In genomic region chr3:172277151-172277652, GRCh38 we compare ENCODE assay signal across 15 cellular contexts.
DNase-seq lines count a peak whose midpoint lies in the region; ATAC-seq and TF ChIP-seq lines count a peak whose summit lies in the region.
"Had no signal": no experiment of that assay in that cellular context is flagged by ENCODE, and none has a peak within 500 bp of the region (broad histone marks: within the 10 kb centered on the region; RNA-seq: fewer than 3 reads in every experiment).

No MANE protein-coding gene starts in this region.

- 0 out of 2 replicates have a peak, but pooled peaks cover 2% of the 10 kb centered on the region for H3K79me2 ChIP-seq in H9 (ENCODE audit: insufficient read depth, low read length)

- H3K36me3 Mint-ChIP-seq in H9 (ENCODE audit: insufficient read depth in 1 of 3, low read depth in 3 of 3) (peaks cover 0 to 22% (median 7%) of the 10 kb centered on the region in 3 experiments; a peak in 5 of 7 replicates), osteocyte (ENCODE audit: unreplicated experiment) (peaks cover 33% of the 10 kb centered on the region)
- peaks cover 62% of the 10 kb centered on the region for H3K36me3 Mint-ChIP-seq in dendritic cell treated with granulocyte-macrophage colony-stimulating factor and Interleukin-4, amounts not matched to agents 40 ng/mL and 50 ng/mL, for 4 days (ENCODE audit: low read depth)
- H3K36me3 Mint-ChIP-seq in activated CD8-positive, alpha-beta T cell treated with anti-CD3 and anti-CD28 coated beads, Interleukin-2, amount 10 ng/mL, durations not matched to agents 7 days and 5 days (ENCODE audit: low read depth): no peaks in the 10 kb centered on the region

- no peak overlapping the region for H4K8ac ChIP-seq in H9 (replicated peaks; ENCODE audit: insufficient read length, low read depth, low read length)

- no peak overlapping the region for H4K91ac ChIP-seq in H9 (ENCODE audit: insufficient read length, low read depth, low read length)

- POLR2A ChIA-PET in activated CD8-positive, alpha-beta T cell treated with anti-CD3 and anti-CD28 coated beads, Interleukin-2, amount 10 ng/mL, durations not matched to agents 7 days and 5 days (lab: Charles Lee): no interaction called here

- H3K14ac ChIP-seq in H9 (ENCODE audit: insufficient read depth, low read length): no peak overlapping the region

- no peak overlapping the region for H3T11ph ChIP-seq in H9 (ENCODE audit: low read length)

- in situ Hi-C loops in gastrocnemius medialis (cut with MboI; ENCODE audit: low sequenced_read_pairs in 4 of 4): no loop called here

- no peak overlapping the region for H2AFZ ChIP-seq in H9 (ENCODE audit: low read length)

- no peak overlapping the region for H2BK5ac ChIP-seq in H9 (ENCODE audit: insufficient read length, low read length)

- H3K27ac ChIP-seq in H9 (ENCODE audit: insufficient read length, low read depth, low read length): no peak overlapping the region
- H3K27ac ChIP-seq in gastrocnemius medialis: peak overlapping the region in 3 of 4 donors; percentile 57 to 77 (median 70)
- H3K27ac ChIP-seq: A549, C4-2B had no signal

- no peak for DNase-seq in H9
- peak; percentile 29 for DNase-seq in NCI-H2029 treated with DMSO at 0.1 percent for 48 hours (lab: John Stamatoyannopoulos, UW)
- no peak for DNase-seq in gastrocnemius medialis
- no peak for DNase-seq in osteocyte (ENCODE audit: extremely low spot score, unreplicated experiment)
- DNase-seq in SHP77 treated with DMSO at 0.1 percent for 48 hours (lab: John Stamatoyannopoulos, UW): no peak
- no peak for DNase-seq in activated CD8-positive, alpha-beta T cell treated with anti-CD3 and anti-CD28 coated beads, Interleukin-2, amount 10 ng/mL, durations not matched to agents 7 days and 5 days
- DNase-seq: BE2C; CD4-positive, alpha-beta memory T cell; COR-L47; DND-41; GDM1; GOT3 had no signal

- WGBS in H9 (ENCODE audit: extremely low coverage, insufficient read length, low lambda C conversion rate): no CpG with 5 or more reads among the region's 5 CpGs

- H3K4me3 ChIP-seq in gastrocnemius medialis: no peak overlapping the region
- H3K4me3 ChIP-seq: A549 had no signal

- H3K4me3 Mint-ChIP-seq in H9 (no peak overlapping the region), osteocyte (ENCODE audit: unreplicated experiment) (no peak overlapping the region)
- no peak overlapping the region for H3K4me3 Mint-ChIP-seq in dendritic cell treated with granulocyte-macrophage colony-stimulating factor and Interleukin-4, amounts not matched to agents 40 ng/mL and 50 ng/mL, for 4 days
- no peak overlapping the region for H3K4me3 Mint-ChIP-seq in activated CD8-positive, alpha-beta T cell treated with anti-CD3 and anti-CD28 coated beads, Interleukin-2, amount 10 ng/mL, durations not matched to agents 7 days and 5 days
- H3K4me3 Mint-ChIP-seq: CD4-positive, alpha-beta memory T cell had no signal

- no peak overlapping the region for H2BK20ac ChIP-seq in H9 (ENCODE audit: low read depth, low read length, poor library complexity, severe bottlenecking)

- no peak overlapping the region for H2BK15ac ChIP-seq in H9 (ENCODE audit: low read depth, low read length)

- no peak for TF ChIP-seq POLR2A in gastrocnemius medialis (IDR thresholded peaks at IDR 0.05)

- TF ChIP-seq CTCF in H9 (conservative IDR thresholded peaks at IDR 0.05) (no peak), gastrocnemius medialis (IDR thresholded peaks at IDR 0.05 in 4 of 5, conservative IDR thresholded peaks at IDR 0.05 in 1 of 5) (no peak), osteocyte (IDR thresholded peaks at IDR 0.05) (no peak)

- peaks cover 0 to 2% of the 10 kb centered on the region in 2 experiments; a peak in 2 of 4 replicates for H3K4me1 Mint-ChIP-seq in H9
- peaks cover 12% of the 10 kb centered on the region for H3K4me1 Mint-ChIP-seq in dendritic cell treated with granulocyte-macrophage colony-stimulating factor and Interleukin-4, amounts not matched to agents 40 ng/mL and 50 ng/mL, for 4 days (ENCODE audit: low read depth)
- peaks cover 55% of the 10 kb centered on the region for H3K4me1 Mint-ChIP-seq in osteocyte (ENCODE audit: unreplicated experiment)
- no peaks in the 10 kb centered on the region for H3K4me1 Mint-ChIP-seq in activated CD8-positive, alpha-beta T cell treated with anti-CD3 and anti-CD28 coated beads, Interleukin-2, amount 10 ng/mL, durations not matched to agents 7 days and 5 days (ENCODE audit: low read depth)

- H3K23me2 ChIP-seq in H9 (ENCODE audit: insufficient read length, low read depth, low read length, poor library complexity, severe bottlenecking): no peaks in the 10 kb centered on the region

- intact Hi-C loops in dendritic cell treated with granulocyte-macrophage colony-stimulating factor and Interleukin-4, amounts not matched to agents 40 ng/mL and 50 ng/mL, for 4 days (cut with micrococcal nuclease): no loop called here
- intact Hi-C loops in gastrocnemius medialis (cut with DNase I; ENCODE audit: low total_unique reads): loop anchor here (5.0 kb wide), 1 partner anchor 235 kb away; no protein-coding TSS in a partner anchor

- CTCF ChIA-PET in activated CD8-positive, alpha-beta T cell treated with anti-CD3 and anti-CD28 coated beads, Interleukin-2, amount 10 ng/mL, durations not matched to agents 7 days and 5 days (lab: Charles Lee): interaction anchor here (1.3 to 1.8 kb wide), 2 partner anchors 32 to 55 kb away, joined by 3 to 7 read pairs; no protein-coding TSS in a partner anchor

- H4K20me1 ChIP-seq in H9 (ENCODE audit: control insufficient read depth, insufficient read depth, insufficient read length): no peaks in the 10 kb centered on the region

- no peaks in the 10 kb centered on the region for H3K36me3 ChIP-seq in gastrocnemius medialis
- H3K36me3 ChIP-seq: BE2C had no signal

- H3K56ac ChIP-seq in H9 (ENCODE audit: insufficient read length, low read depth, low read length): no peak overlapping the region

- H3K27me3 Mint-ChIP-seq in H9 (ENCODE audit: low read depth) (no peaks in the 10 kb centered on the region), osteocyte (ENCODE audit: unreplicated experiment) (no peaks in the 10 kb centered on the region)
- no peaks in the 10 kb centered on the region for H3K27me3 Mint-ChIP-seq in dendritic cell treated with granulocyte-macrophage colony-stimulating factor and Interleukin-4, amounts not matched to agents 40 ng/mL and 50 ng/mL, for 4 days
- no peaks in the 10 kb centered on the region for H3K27me3 Mint-ChIP-seq in activated CD8-positive, alpha-beta T cell treated with anti-CD3 and anti-CD28 coated beads, Interleukin-2, amount 10 ng/mL, durations not matched to agents 7 days and 5 days (ENCODE audit: low read depth)
- H3K27me3 Mint-ChIP-seq: CD4-positive, alpha-beta memory T cell had no signal

- H3K18ac ChIP-seq in H9 (ENCODE audit: insufficient read length, low read depth, low read length): no peak overlapping the region

- ATAC-seq in gastrocnemius medialis: no peak
- no peak for ATAC-seq in activated CD8-positive, alpha-beta T cell treated with anti-CD3 and anti-CD28 coated beads, Interleukin-2, amount 10 ng/mL, durations not matched to agents 7 days and 5 days
- ATAC-seq: A549 had no signal

- H3K4ac ChIP-seq in H9 (ENCODE audit: low read depth, low read length): no peak overlapping the region

- H3K9me3 Mint-ChIP-seq in H9: no peaks in the 10 kb centered on the region
- H3K9me3 Mint-ChIP-seq in dendritic cell treated with granulocyte-macrophage colony-stimulating factor and Interleukin-4, amounts not matched to agents 40 ng/mL and 50 ng/mL, for 4 days: no peaks in the 10 kb centered on the region
- no peaks in the 10 kb centered on the region for H3K9me3 Mint-ChIP-seq in osteocyte (ENCODE audit: unreplicated experiment)
- H3K9me3 Mint-ChIP-seq in activated CD8-positive, alpha-beta T cell treated with anti-CD3 and anti-CD28 coated beads, Interleukin-2, amount 10 ng/mL, durations not matched to agents 7 days and 5 days (ENCODE audit: insufficient read depth): no peaks in the 10 kb centered on the region
- H3K9me3 Mint-ChIP-seq: CD4-positive, alpha-beta memory T cell had no signal

- H3K4me1 ChIP-seq in H9 (ENCODE audit: insufficient read depth, low read length) (no peaks in the 10 kb centered on the region), gastrocnemius medialis (peaks cover 80 to 84% of the 10 kb centered on the region in 2 donors)

- no peak overlapping the region for H2BK120ac ChIP-seq in H9 (ENCODE audit: low read depth, low read length, poor library complexity, severe bottlenecking)

- no peak overlapping the region for H4K5ac ChIP-seq in H9 (ENCODE audit: insufficient read length, low read depth, low read length)

- no peaks in the 10 kb centered on the region for H3K27me3 ChIP-seq in H9 (ENCODE audit: insufficient read depth, low read length)
- H3K27me3 ChIP-seq in gastrocnemius medialis: no peaks in the 10 kb centered on the region
- H3K27me3 ChIP-seq: BE2C had no signal

- peak overlapping the region in 2 of 3 experiments; percentile 8 to 40; a peak in 1 of 7 replicates for H3K27ac Mint-ChIP-seq in H9
- peak overlapping the region; percentile 39 for H3K27ac Mint-ChIP-seq in dendritic cell treated with granulocyte-macrophage colony-stimulating factor and Interleukin-4, amounts not matched to agents 40 ng/mL and 50 ng/mL, for 4 days
- H3K27ac Mint-ChIP-seq in osteocyte (ENCODE audit: unreplicated experiment): no peak overlapping the region
- no peak overlapping the region for H3K27ac Mint-ChIP-seq in activated CD8-positive, alpha-beta T cell treated with anti-CD3 and anti-CD28 coated beads, Interleukin-2, amount 10 ng/mL, durations not matched to agents 7 days and 5 days
- H3K27ac Mint-ChIP-seq: CD4-positive, alpha-beta memory T cell had no signal

- no peaks in the 10 kb centered on the region for H3K79me1 ChIP-seq in H9 (ENCODE audit: insufficient read depth, low read depth, low read length, poor library complexity, severe bottlenecking)

- H2AK5ac ChIP-seq in H9 (ENCODE audit: insufficient read length, low read length): no peak overlapping the region

- no peak overlapping the region for H3K4me2 ChIP-seq in H9 (ENCODE audit: insufficient read depth, insufficient read length, low read length)
- H3K4me2 ChIP-seq: A549 had no signal

- no peaks in the 10 kb centered on the region for H3K9me3 ChIP-seq in H9 (ENCODE audit: control insufficient read depth, low read depth, low read length)
- no peaks in the 10 kb centered on the region for H3K9me3 ChIP-seq in gastrocnemius medialis
- H3K9me3 ChIP-seq: A549, BE2C had no signal

- H3K23ac ChIP-seq in H9 (ENCODE audit: insufficient read length, low read depth, low read length): no peak overlapping the region

- no peak overlapping the region for H2BK12ac ChIP-seq in H9 (ENCODE audit: insufficient read length, low read depth, low read length)

- H3K9ac ChIP-seq in H9 (ENCODE audit: extremely low read depth, insufficient read length, low read length): no peak overlapping the region

Comparison
In these comparisons a context has a peak if more than half of its experiments do, and no peak if none do; other contexts are left out.
1. H3K27ac Mint-ChIP-seq: peak in H9 (2 of 3) and dendritic cell treated with granulocyte-macrophage colony-stimulating factor and Interleukin-4, amounts not matched to agents 40 ng/mL and 50 ng/mL, for 4 days (single experiment); none in osteocyte (single experiment) and activated CD8-positive, alpha-beta T cell treated with anti-CD3 and anti-CD28 coated beads, Interleukin-2, amount 10 ng/mL, durations not matched to agents 7 days and 5 days (single experiment).